Comparison of ENCODE assay signal across 30 cellular contexts in genomic region chr20:52204136-52204535, GRCh38. TPM values are rescaled to one million over a fixed set of nuclear protein-coding genes. Genes with fewer than 3 reads are reported as not detected.
DNase-seq lines count a peak whose midpoint lies in the region.
"Had no signal": no experiment of that assay in that cellular context is flagged by ENCODE, and none has a peak within 500 bp of the region (broad histone marks: within the 10 kb centered on the region; RNA-seq: fewer than 3 reads in every experiment).

No MANE protein-coding gene starts in this region.

- H3K4ac ChIP-seq in mesendoderm (ENCODE audit: low read depth, low read length), result no peak overlapping the region

- in situ Hi-C loops in SK-MEL-5 (cut with HindIII; ENCODE audit: low pct_unique_long_range_greater_than_20kb, low sequenced_read_pairs), result no loop called here

- H3K56ac ChIP-seq in mesendoderm (ENCODE audit: low read length), result no peak overlapping the region

- no peak overlapping the region for H3K23ac ChIP-seq in mesendoderm (ENCODE audit: low read length)

- H2BK15ac ChIP-seq in mesendoderm (replicated peaks; ENCODE audit: low read depth), result no peak overlapping the region

- H3K79me2 ChIP-seq in mesendoderm (ENCODE audit: control insufficient read depth, insufficient read depth, low read length), result no peaks in the 10 kb centered on the region

- no peak overlapping the region for H2BK120ac ChIP-seq in mesendoderm (ENCODE audit: low read depth, low read length)

- H2AK5ac ChIP-seq in mesendoderm (ENCODE audit: low read length), result no peak overlapping the region

- no peak overlapping the region for H4K5ac ChIP-seq in mesendoderm (ENCODE audit: low read length)

- H3K4me3 ChIP-seq in mesendoderm (ENCODE audit: low read length), result no peak overlapping the region
- H3K4me3 ChIP-seq: pancreas, suprapubic skin, upper lobe of left lung had no signal

- H3K18ac ChIP-seq in mesendoderm (ENCODE audit: low read length), result no peak overlapping the region

- no peak overlapping the region for H4K8ac ChIP-seq in mesendoderm (ENCODE audit: low read depth, low read length)

- no peak overlapping the region for H3K4me2 ChIP-seq in mesendoderm (ENCODE audit: low read length)

- DNase-seq in EH (ENCODE audit: low read depth), result peak; percentile 13
- peak; percentile 3 for DNase-seq in LHCN-M2 (ENCODE audit: low read depth)
- peak; percentile 13 for DNase-seq in SK-MEL-5 (ENCODE audit: low read depth, low spot score)
- DNase-seq in mesendoderm, result peak; percentile 27
- DNase-seq in SW 1271 (lab: John Stamatoyannopoulos, UW), result no peak
- no peak for DNase-seq in NCI-H1436 treated with DMSO at 0.1 percent for 48 hours (lab: John Stamatoyannopoulos, UW)
- no peak for DNase-seq in dermis blood vessel endothelial cell
- no peak for DNase-seq in NCI-H2029 (lab: John Stamatoyannopoulos, UW)
- DNase-seq: activated CD4-positive, alpha-beta T cell treated with anti-CD3 and anti-CD28 coated beads, Interleukin-2, amount 10 ng/mL, durations not matched to agents 24 days and 14 days; activated effector memory CD4-positive, alpha-beta T cell treated with Interleukin-2 at 50 U/mL for 16 hours; activated naive CD8-positive, alpha-beta T cell treated with anti-CD3 and anti-CD28 coated beads for 36 hours; activated T-cell treated with anti-CD3 and anti-CD28 coated beads, Interleukin-2, amount 50 U/mL, for 1 hour; aorta; DMS79; effector CD4-positive, alpha-beta T cell; H7; NCI-H1092; NCI-H1694 treated with DMSO at 0.1 percent for 48 hours; NCI-H2171 treated with DMSO at 0.1 percent for 48 hours; NCI-H510A; nephron progenitor cell; pancreas; PC-3; Right ventricle myocardium superior; stimulated activated naive CD4-positive, alpha-beta T cell treated with Interleukin-2 at 50 U/mL for 16 hours; T1000; upper lobe of left lung had no signal

- no peaks in the 10 kb centered on the region for H3K4me1 ChIP-seq in mesendoderm (ENCODE audit: control insufficient read depth, low read depth, low read length)
- H3K4me1 ChIP-seq: Caco-2, pancreas, suprapubic skin, upper lobe of left lung had no signal

- no peak overlapping the region for H2BK5ac ChIP-seq in mesendoderm (ENCODE audit: low read length)

- no CpG with 5 or more reads among the region's 5 CpGs for WGBS in mesendoderm (ENCODE audit: extremely low coverage, insufficient coverage, low lambda C conversion rate)

- H3K27ac ChIP-seq in mesendoderm (ENCODE audit: low read depth, low read length), result no peak overlapping the region
- H3K27ac ChIP-seq: C4-2B, pancreas, suprapubic skin, upper lobe of left lung had no signal

- H3K27me3 ChIP-seq in mesendoderm (ENCODE audit: insufficient read depth, low read length, poor library complexity), result no peaks in the 10 kb centered on the region
- H3K27me3 ChIP-seq: pancreas, suprapubic skin, upper lobe of left lung had no signal

- H3K36me3 ChIP-seq in mesendoderm (ENCODE audit: control insufficient read depth, insufficient read depth, low read length), result no peaks in the 10 kb centered on the region
- H3K36me3 ChIP-seq: pancreas, suprapubic skin, upper lobe of left lung had no signal

- H3K79me1 ChIP-seq in mesendoderm (ENCODE audit: low read length), result no peaks in the 10 kb centered on the region

- H3K9ac ChIP-seq in mesendoderm (ENCODE audit: low read length), result no peak overlapping the region

RNA-seq across cellular contexts. Expression of gene ZFP64, which starts 12.6 kb away (rescaled TPM):
- total RNA-seq in LHCN-M2 (2014; rRNA removed) (8.3 and 9.1 TPM in 2 replicates), dermis blood vessel endothelial cell (48.2 and 50.2 TPM in 2 replicates)
- 6.2 TPM for polyA plus RNA-seq in LHCN-M2 (2012)
- 8.4 TPM in 2 replicates for total RNA-seq in SK-MEL-5 (2014; rRNA removed; shearing (Covaris generic))
- polyA plus RNA-seq in SK-MEL-5 (2015; cell fraction: cytosol; rRNA removed), result 25.3 and 29.3 TPM in 2 replicates
- polyA plus RNA-seq in SK-MEL-5 (2015; cell fraction: nucleus; rRNA removed), result 8.8 and 9.5 TPM in 2 replicates
- 18.5 TPM for polyA plus RNA-seq in mesendoderm (2013, experiment 1 of 2)
- 18.4 TPM for polyA plus RNA-seq in mesendoderm (2013, experiment 2 of 2)

Comparison
In these comparisons a context has a peak if more than half of its experiments do, and no peak if none do; other contexts are left out.
1. DNase-seq: peak in EH (single experiment), LHCN-M2 (single experiment), SK-MEL-5 (single experiment) and mesendoderm (single experiment); none in SW 1271 (0 of 2), NCI-H1436 treated with DMSO at 0.1 percent for 48 hours (single experiment), dermis blood vessel endothelial cell (single experiment) and NCI-H2029 (single experiment).